ENCODE assay signal across 8 cellular contexts in the genomic region with DNA sequence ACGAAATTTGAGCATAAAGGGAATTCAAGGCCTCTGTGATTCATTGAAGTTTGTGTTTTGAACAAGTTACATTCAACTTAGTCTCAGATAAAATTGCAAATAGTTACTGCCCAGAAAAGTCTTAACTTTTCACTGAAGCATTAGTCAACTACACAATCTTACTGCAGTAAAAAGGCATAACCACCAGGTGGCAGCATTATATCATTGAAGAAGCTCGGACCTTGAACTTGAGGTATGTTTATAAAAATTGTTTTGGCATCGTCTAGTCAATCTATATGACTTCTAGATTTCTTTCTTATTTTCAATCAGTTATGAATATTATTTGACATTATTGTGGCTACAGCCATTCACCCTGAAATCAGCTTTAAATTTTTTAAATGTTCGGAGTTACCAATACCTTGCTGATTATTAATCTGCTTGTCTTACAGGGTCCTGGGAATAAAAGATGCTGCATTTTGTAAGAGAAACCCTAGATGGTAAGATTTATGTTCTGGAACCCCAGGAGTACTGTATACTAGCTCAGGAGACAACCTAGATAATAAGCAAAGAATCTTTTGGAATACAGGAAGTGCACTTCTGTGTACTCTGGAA.
DNase-seq lines count a peak whose midpoint lies in the region; TF ChIP-seq lines count a peak whose summit lies in the region.

No MANE protein-coding gene starts in this region.

- intact Hi-C loops in ovary (cut with DNase I): loop anchor here in 1 of 4 donors (5.0 kb wide), 1 partner anchor 263 kb away; a partner anchor contains a TSS

- H3K9me3 Mint-ChIP-seq in HFFc6: no peaks in the 10 kb centered on the region

- no peaks in the 10 kb centered on the region for H3K9me3 ChIP-seq in fibroblast of lung (ENCODE audit: control insufficient read depth, insufficient read depth, low read depth, low read length)
- no peaks in the 10 kb centered on the region for H3K9me3 ChIP-seq in ovary

- H3K36me3 ChIP-seq in fibroblast of lung (ENCODE audit: control insufficient read depth, insufficient read depth, low read length): no peaks in the 10 kb centered on the region
- H3K36me3 ChIP-seq in ovary: no peaks in the 10 kb centered on the region

- H3K79me2 ChIP-seq in fibroblast of lung (ENCODE audit: control insufficient read depth, insufficient read depth, low read length): no peaks in the 10 kb centered on the region

- H3K4me1 ChIP-seq in fibroblast of lung (ENCODE audit: control insufficient read depth, extremely low read depth, insufficient read depth, low read length): no peaks in the 10 kb centered on the region
- H3K4me1 ChIP-seq in ovary (ENCODE audit: insufficient read depth): no peaks in the 10 kb centered on the region

- WGBS in ovary, 3 donors: 10 to 16% (median 12%) methylated on average over 4 of the region's 4 CpGs

- no peak overlapping the region for H3K4me3 ChIP-seq in fibroblast of lung (replicated peaks in 1 of 4; ENCODE audit: control extremely low read depth in 1 of 4, insufficient read depth in 1 of 4, low read depth in 3 of 4, low read length in 4 of 4)
- no peak overlapping the region for H3K4me3 ChIP-seq in ovary

- H3K27me3 ChIP-seq in fibroblast of lung (ENCODE audit: control insufficient read depth, insufficient read depth, low read length) (no peaks in the 10 kb centered on the region), ovary (no peaks in the 10 kb centered on the region)

- TF ChIP-seq CTCF in HFFc6 (IDR thresholded peaks at IDR 0.05) (peak; percentile 98), fibroblast of lung (conservative IDR thresholded peaks at IDR 0.05 in 1 of 2, IDR thresholded peaks at IDR 0.05 in 1 of 2; ENCODE audit: low read depth in 1 of 2, low read length in 2 of 2) (peak; percentile 62 to 75), ovary (IDR thresholded peaks at IDR 0.05) (peak; percentile 59 to 89 (median 78))

- H4K20me1 ChIP-seq in fibroblast of lung (ENCODE audit: control insufficient read depth, extremely low read depth, insufficient read depth, low read length): no peaks in the 10 kb centered on the region

- no peaks in the 10 kb centered on the region; the same call in 1 of the 2 replicates for H3K27me3 Mint-ChIP-seq in HFFc6 (ENCODE audit: insufficient read depth)

- no peak overlapping the region for H2AFZ ChIP-seq in fibroblast of lung (ENCODE audit: low read length)

- no peak overlapping the region for H3K27ac Mint-ChIP-seq in HFFc6

- no peaks in the 10 kb centered on the region for H3K36me3 Mint-ChIP-seq in HFFc6 (ENCODE audit: low read depth)

- DNase-seq in activated T-cell treated with anti-CD3 and anti-CD28 coated beads for 1 hour (ENCODE audit: low read depth): peak; percentile 10
- DNase-seq in activated T-cell treated with anti-CD3 and anti-CD28 coated beads, Interleukin-2, amount 50 U/mL, for 1 hour: no peak
- peak; percentile 67 for DNase-seq in HFFc6
- peak; percentile 67 for DNase-seq in NCI-H2227 treated with DMSO at 0.1 percent for 48 hours (lab: John Stamatoyannopoulos, UW)
- peak; percentile 11 to 32 for DNase-seq in activated CD4-positive, alpha-beta T cell treated with anti-CD3 and anti-CD28 coated beads, Interleukin-2, amount 50 U/mL, for 48 hours
- DNase-seq in fibroblast of lung (ENCODE audit: low read depth in 2 of 2): peak; percentile 54 to 83
- DNase-seq in ovary: peak in 4 of 5 donors; percentile 20 to 65 (median 32)
- no peak for DNase-seq in KG1 (lab: John Stamatoyannopoulos, UW)

- H3K4me3 Mint-ChIP-seq in HFFc6: no peak overlapping the region

- no peak overlapping the region for H3K9ac ChIP-seq in fibroblast of lung (ENCODE audit: insufficient read depth, low read length)

- no peak overlapping the region for H3K27ac ChIP-seq in fibroblast of lung (ENCODE audit: insufficient read depth, low read length)
- no peak overlapping the region for H3K27ac ChIP-seq in ovary

- no peak overlapping the region for H3K4me2 ChIP-seq in fibroblast of lung (ENCODE audit: extremely low read depth, insufficient read depth, low read length)

- no peak for TF ChIP-seq EP300 in ovary (IDR thresholded peaks at IDR 0.05)

- peaks cover 18% of the 10 kb centered on the region for H3K4me1 Mint-ChIP-seq in HFFc6 (ENCODE audit: low read depth)

- no peak for TF ChIP-seq POLR2A in ovary (IDR thresholded peaks at IDR 0.05)

Comparison
In these comparisons a context has a peak if more than half of its experiments do, and no peak if none do; other contexts are left out.
1. DNase-seq: peak in activated T-cell treated with anti-CD3 and anti-CD28 coated beads for 1 hour (single experiment), HFFc6 (single experiment), NCI-H2227 treated with DMSO at 0.1 percent for 48 hours (single experiment), activated CD4-positive, alpha-beta T cell treated with anti-CD3 and anti-CD28 coated beads, Interleukin-2, amount 50 U/mL, for 48 hours (2 of 2), fibroblast of lung (2 of 2) and ovary (4 of 5); none in activated T-cell treated with anti-CD3 and anti-CD28 coated beads, Interleukin-2, amount 50 U/mL, for 1 hour (single experiment) and KG1 (single experiment).
2. Peak in every context shown above with its lines, with median percentiles within 50 percentile points of each other: CTCF ChIP-seq.